ENCODE assay signal across 9 cellular contexts in genomic region chr3:186534113-186534669, GRCh38. TPM values are rescaled to one million over a fixed set of nuclear protein-coding genes. Genes with fewer than 3 reads are reported as not detected.
DNase-seq lines count a peak whose midpoint lies in the region; ATAC-seq and TF ChIP-seq lines count a peak whose summit lies in the region.
"Had no signal": no experiment of that assay in that cellular context is flagged by ENCODE, and none has a peak within 500 bp of the region (broad histone marks: within the 10 kb centered on the region; RNA-seq: fewer than 3 reads in every experiment).

No MANE protein-coding gene starts in this region.

- no peaks in the 10 kb centered on the region for H3K9me3 Mint-ChIP-seq in activated naive CD8-positive, alpha-beta T cell treated with anti-CD3 and anti-CD28 coated beads, Interleukin-2, amount 10 ng/mL, durations not matched to agents 7 days and 5 days

- H3K27ac Mint-ChIP-seq in activated naive CD8-positive, alpha-beta T cell treated with anti-CD3 and anti-CD28 coated beads, Interleukin-2, amount 10 ng/mL, durations not matched to agents 7 days and 5 days = peak overlapping the region; percentile 28

- H3K36me3 ChIP-seq in adrenal gland (replicated peaks in 1 of 2) = no peaks in the 10 kb centered on the region

- peak overlapping the region; percentile 6 for H3K4me3 Mint-ChIP-seq in activated naive CD8-positive, alpha-beta T cell treated with anti-CD3 and anti-CD28 coated beads, Interleukin-2, amount 10 ng/mL, durations not matched to agents 7 days and 5 days

- 75 to 80% (median 77%) methylated on average over 6 of the region's 6 CpGs for WGBS in adrenal gland, 4 donors

- H3K9me3 ChIP-seq in adrenal gland (replicated peaks in 1 of 3) = no peaks in the 10 kb centered on the region
- H3K9me3 ChIP-seq: body of pancreas had no signal

- peak; percentile 83 for ATAC-seq in GM18499 (IDR thresholded peaks at IDR 0.05; ENCODE audit: insufficient read depth, unreplicated experiment)
- ATAC-seq in GM21723 (IDR thresholded peaks at IDR 0.05; ENCODE audit: unreplicated experiment) = peak; percentile 88
- ATAC-seq in activated naive CD8-positive, alpha-beta T cell treated with anti-CD3 and anti-CD28 coated beads, Interleukin-2, amount 10 ng/mL, durations not matched to agents 7 days and 5 days (ENCODE audit: low read depth) = peak; percentile 94
- ATAC-seq: body of pancreas had no signal

- POLR2A ChIA-PET in activated naive CD8-positive, alpha-beta T cell treated with anti-CD3 and anti-CD28 coated beads, Interleukin-2, amount 10 ng/mL, durations not matched to agents 7 days and 5 days (lab: Charles Lee) = interaction anchor here (0.9 to 2.1 kb wide), 4 partner anchors 15 to 250 kb away, joined by 3 to 9 read pairs (median 3); partner anchors contain the start of gene DNAJB11

- DNase-seq in MV-4-11 (lab: John Stamatoyannopoulos, UW) (peak; percentile 94), superior temporal gyrus (ENCODE audit: extremely low spot score) (no peak), mesenteric fat pad (ENCODE audit: low spot score) (no peak), adrenal gland (no peak), NCI-H1048 (lab: John Stamatoyannopoulos, UW) (no peak)
- no peak for DNase-seq in activated naive CD8-positive, alpha-beta T cell treated with anti-CD3 and anti-CD28 coated beads, Interleukin-2, amount 10 ng/mL, durations not matched to agents 7 days and 5 days

- TF ChIP-seq CTCF in adrenal gland (IDR thresholded peaks at IDR 0.05) = no peak

- no peak overlapping the region for H3K4me3 ChIP-seq in adrenal gland
- H3K4me3 ChIP-seq: body of pancreas had no signal

- intact Hi-C loops in adrenal gland (cut with DNase I) = loop anchor here in 1 of 2 donors (10.0 kb wide), 1 partner anchor 279 kb away; no protein-coding TSS in a partner anchor

- no peak for TF ChIP-seq POLR2A in adrenal gland (IDR thresholded peaks at IDR 0.05)

- H3K27me3 ChIP-seq in adrenal gland = no peaks in the 10 kb centered on the region
- H3K27me3 ChIP-seq: body of pancreas had no signal

- peaks cover 1% of the 10 kb centered on the region for H3K36me3 Mint-ChIP-seq in activated naive CD8-positive, alpha-beta T cell treated with anti-CD3 and anti-CD28 coated beads, Interleukin-2, amount 10 ng/mL, durations not matched to agents 7 days and 5 days

- H3K4me1 Mint-ChIP-seq in activated naive CD8-positive, alpha-beta T cell treated with anti-CD3 and anti-CD28 coated beads, Interleukin-2, amount 10 ng/mL, durations not matched to agents 7 days and 5 days = peaks cover 22% of the 10 kb centered on the region

- H3K4me1 ChIP-seq in adrenal gland (replicated peaks in 1 of 2) = peaks cover 0 to 14% of the 10 kb centered on the region in 2 donors

- no peak overlapping the region for H3K27ac ChIP-seq in adrenal gland
- H3K27ac ChIP-seq: body of pancreas had no signal

- no peaks in the 10 kb centered on the region for H3K27me3 Mint-ChIP-seq in activated naive CD8-positive, alpha-beta T cell treated with anti-CD3 and anti-CD28 coated beads, Interleukin-2, amount 10 ng/mL, durations not matched to agents 7 days and 5 days

RNA-seq across cellular contexts. Expression of gene CRYGS, which starts 10.0 kb away (rescaled TPM):
- 1 to 10 TPM; 4.5 to 6.7 TPM for total RNA-seq in activated naive CD8-positive, alpha-beta T cell treated with anti-CD3 and anti-CD28 coated beads, Interleukin-2, amount 10 ng/mL, durations not matched to agents 7 days and 5 days
- total RNA-seq in mesenteric fat pad = 3.1 TPM
- total RNA-seq in adrenal gland = 1 to 10 TPM in 7 of 8 donors, under 1 TPM in 1; 0.78 to 4.3 (median 2.2) TPM
- polyA plus RNA-seq in adrenal gland = 10 to 100 TPM in 2 of 3 donors, 1 to 10 TPM in 1; 1.7 to 22.0 (median 10.4) TPM

RNA-seq across cellular contexts. Expression of gene TBCCD1, which starts 32.9 kb away (rescaled TPM):
- total RNA-seq in activated naive CD8-positive, alpha-beta T cell treated with anti-CD3 and anti-CD28 coated beads, Interleukin-2, amount 10 ng/mL, durations not matched to agents 7 days and 5 days = 10 to 100 TPM; 15.2 to 17.4 TPM
- total RNA-seq in mesenteric fat pad = 13.1 TPM
- 10 to 100 TPM in 4 of 8 donors, 1 to 10 TPM in 4; 7.8 to 18.1 (median 9.4) TPM for total RNA-seq in adrenal gland
- 10 to 100 TPM in 1 of 3 donors, 1 to 10 TPM in 2; 3.3 to 14.2 (median 3.3) TPM for polyA plus RNA-seq in adrenal gland

RNA-seq across cellular contexts. Expression of gene DNAJB11, which starts 36.3 kb away (rescaled TPM):
- total RNA-seq in activated naive CD8-positive, alpha-beta T cell treated with anti-CD3 and anti-CD28 coated beads, Interleukin-2, amount 10 ng/mL, durations not matched to agents 7 days and 5 days = 10 to 100 TPM; 37.0 to 41.2 TPM
- total RNA-seq in mesenteric fat pad = 47.0 TPM
- 10 to 100 TPM; 20.1 to 70.9 (median 33.1) TPM for total RNA-seq in adrenal gland
- polyA plus RNA-seq in adrenal gland = 10 to 100 TPM; 41.8 to 93.2 (median 50.1) TPM
